Comparison of ENCODE assay signal across 14 cellular contexts in genomic region chr11:116579857-116580727, GRCh38.
DNase-seq lines count a peak whose midpoint lies in the region; TF ChIP-seq lines count a peak whose summit lies in the region.
"Had no signal": no experiment of that assay in that cellular context is flagged by ENCODE, and none has a peak within 500 bp of the region (broad histone marks: within the 10 kb centered on the region; RNA-seq: fewer than 3 reads in every experiment).

No MANE protein-coding gene starts in this region.

- H3K4me3 ChIP-seq in HUES48 (ENCODE audit: low read depth, low read length) (peak overlapping the region; percentile 62), ectodermal cell (ENCODE audit: insufficient read depth, low read depth, low read length) (peak overlapping the region; percentile 30)

- H3K4me3 Mint-ChIP-seq in nephron progenitor cell (peak overlapping the region; percentile 81), endothelial cell (ENCODE audit: unreplicated experiment) (no peak overlapping the region)
- H3K4me3 Mint-ChIP-seq: activated naive CD8-positive, alpha-beta T cell treated with anti-CD3 and anti-CD28 coated beads, Interleukin-2, amount 10 ng/mL, durations not matched to agents 7 days and 5 days; dendritic cell treated with granulocyte-macrophage colony-stimulating factor and Interleukin-4, amounts not matched to agents 40 ng/mL and 50 ng/mL, for 4 days; HFFc6 had no signal

- POLR2A ChIA-PET in HEK293T (lab: Yijun Ruan, JAX): no interaction called here

- H3K4me1 Mint-ChIP-seq in nephron progenitor cell (peaks cover 47% of the 10 kb centered on the region), endothelial cell (ENCODE audit: unreplicated experiment) (no peaks in the 10 kb centered on the region)
- H3K4me1 Mint-ChIP-seq: activated naive CD8-positive, alpha-beta T cell treated with anti-CD3 and anti-CD28 coated beads, Interleukin-2, amount 10 ng/mL, durations not matched to agents 7 days and 5 days had no signal

- CTCF ChIA-PET in HEK293T (lab: Yijun Ruan, JAX): no interaction called here

- H3K9me3 Mint-ChIP-seq in nephron progenitor cell (no peaks in the 10 kb centered on the region), endothelial cell (ENCODE audit: unreplicated experiment) (no peaks in the 10 kb centered on the region)
- H3K9me3 Mint-ChIP-seq: activated naive CD8-positive, alpha-beta T cell treated with anti-CD3 and anti-CD28 coated beads, Interleukin-2, amount 10 ng/mL, durations not matched to agents 7 days and 5 days; dendritic cell treated with granulocyte-macrophage colony-stimulating factor and Interleukin-4, amounts not matched to agents 40 ng/mL and 50 ng/mL, for 4 days; HFFc6 had no signal

- H3K36me3 Mint-ChIP-seq in nephron progenitor cell (ENCODE audit: low read depth) (no peaks in the 10 kb centered on the region), endothelial cell (ENCODE audit: low read depth, unreplicated experiment) (no peaks in the 10 kb centered on the region)
- H3K36me3 Mint-ChIP-seq: activated naive CD8-positive, alpha-beta T cell treated with anti-CD3 and anti-CD28 coated beads, Interleukin-2, amount 10 ng/mL, durations not matched to agents 7 days and 5 days; CD4-positive, alpha-beta memory T cell had no signal

- H3K27me3 Mint-ChIP-seq in nephron progenitor cell (ENCODE audit: low read depth, poor library complexity) (peaks cover 57% of the 10 kb centered on the region), endothelial cell (ENCODE audit: unreplicated experiment) (peaks cover 25% of the 10 kb centered on the region)

- H3K27ac Mint-ChIP-seq in nephron progenitor cell: no peak overlapping the region
- no peak overlapping the region for H3K27ac Mint-ChIP-seq in endothelial cell (ENCODE audit: unreplicated experiment)
- H3K27ac Mint-ChIP-seq: activated naive CD8-positive, alpha-beta T cell treated with anti-CD3 and anti-CD28 coated beads, Interleukin-2, amount 10 ng/mL, durations not matched to agents 7 days and 5 days; CD4-positive, alpha-beta memory T cell; dendritic cell treated with granulocyte-macrophage colony-stimulating factor and Interleukin-4, amounts not matched to agents 40 ng/mL and 50 ng/mL, for 4 days; HFFc6 had no signal

- TF ChIP-seq CTCF in nephron progenitor cell (IDR thresholded peaks at IDR 0.05): no peak
- TF ChIP-seq CTCF in endothelial cell (IDR thresholded peaks at IDR 0.05; ENCODE audit: unreplicated experiment): no peak

- H3K36me3 ChIP-seq in HUES48 (ENCODE audit: control insufficient read depth, insufficient read depth, low read length) (no peaks in the 10 kb centered on the region), ectodermal cell (ENCODE audit: control insufficient read depth, insufficient read depth, low read length) (no peaks in the 10 kb centered on the region)

- H3K4me1 ChIP-seq in HUES48 (ENCODE audit: control insufficient read depth, insufficient read depth, low read length) (peaks cover 36% of the 10 kb centered on the region), ectodermal cell (ENCODE audit: control insufficient read depth, insufficient read depth, low read length) (peaks cover 19% of the 10 kb centered on the region)

- no peak overlapping the region for H3K9ac ChIP-seq in HUES48 (ENCODE audit: low read depth, low read length)

- H3K27ac ChIP-seq in HUES48 (ENCODE audit: low read depth, low read length): no peak overlapping the region
- H3K27ac ChIP-seq in ectodermal cell (ENCODE audit: insufficient read depth, low read depth, low read length, poor library complexity, severe bottlenecking): no peak overlapping the region
- H3K27ac ChIP-seq: RWPE1 had no signal

- 1% methylated on average over 76 of the region's 76 CpGs for WGBS in ectodermal cell, 2 experiments

- H3K9me3 ChIP-seq in HUES48 (ENCODE audit: control insufficient read depth, insufficient read depth, low read length) (no peaks in the 10 kb centered on the region), ectodermal cell (ENCODE audit: control insufficient read depth, low read length) (no peaks in the 10 kb centered on the region)

- peak; percentile 75 for DNase-seq in ELF-1 (ENCODE audit: low read depth, low spot score)
- DNase-seq in nephron progenitor cell: peak; percentile 54
- no peak for DNase-seq in NCI-H2029 treated with DMSO at 0.1 percent for 48 hours (lab: John Stamatoyannopoulos, UW)
- no peak for DNase-seq in HEK293T (ENCODE audit: extremely low spot score)
- no peak for DNase-seq in endothelial cell (ENCODE audit: low spot score)
- DNase-seq: activated naive CD8-positive, alpha-beta T cell treated with anti-CD3 and anti-CD28 coated beads, Interleukin-2, amount 10 ng/mL, durations not matched to agents 7 days and 5 days; CD4-positive, alpha-beta memory T cell; HFFc6; KBM-7; T1000 had no signal

- H3K27me3 ChIP-seq in HUES48 (ENCODE audit: control insufficient read depth, insufficient read depth, low read length): peaks cover 86% of the 10 kb centered on the region
- peaks cover 88% of the 10 kb centered on the region for H3K27me3 ChIP-seq in ectodermal cell (ENCODE audit: control insufficient read depth, insufficient read depth, low read length, poor library complexity, severe bottlenecking)

TF ChIP-seq in HEK293T, 16 proteins besides CTCF, POLR2A, EP300 and RAD21:
- no peak for TF ChIP-seq FOXA1 (IDR thresholded peaks at IDR 0.05)
- TF ChIP-seq TARDBP (IDR thresholded peaks at IDR 0.05): no peak
- TF ChIP-seq ARNT (IDR thresholded peaks at IDR 0.05): no peak
- no peak for TF ChIP-seq PKNOX1 (IDR thresholded peaks at IDR 0.05)
- no peak for TF ChIP-seq LEF1 (IDR thresholded peaks at IDR 0.05; ENCODE audit: borderline replicate concordance)

Comparison
In these comparisons a context has a peak if more than half of its experiments do, and no peak if none do; other contexts are left out.
1. DNase-seq: peak in ELF-1 (single experiment) and nephron progenitor cell (single experiment); none in NCI-H2029 treated with DMSO at 0.1 percent for 48 hours (single experiment), HEK293T (single experiment) and endothelial cell (single experiment).